In genomic region chr1:244941121-244941520, GRCh38 we compare ENCODE assay signal across 13 cellular contexts.
DNase-seq lines count a peak whose midpoint lies in the region; ATAC-seq lines count a peak whose summit lies in the region.
"Had no signal": no experiment of that assay in that cellular context is flagged by ENCODE, and none has a peak within 500 bp of the region (broad histone marks: within the 10 kb centered on the region; RNA-seq: fewer than 3 reads in every experiment).

No MANE protein-coding gene starts in this region.

- H3K27me3 ChIP-seq in SJCRH30: no peaks in the 10 kb centered on the region

- peak overlapping the region; percentile 93 for H3K27ac Mint-ChIP-seq in stimulated activated memory B cell treated with anti-CD40 and anti-IgM and Interleukin-4, amounts not matched to agents 10 μg/mL and 1 μg/mL and 100 μg/mL, for 72 hours

- H3K4me1 ChIP-seq in SJCRH30: no peaks in the 10 kb centered on the region

- H3K4me3 ChIP-seq in SJCRH30: no peak overlapping the region

- no peaks in the 10 kb centered on the region for H3K9me3 Mint-ChIP-seq in stimulated activated memory B cell treated with anti-CD40 and anti-IgM and Interleukin-4, amounts not matched to agents 10 μg/mL and 1 μg/mL and 100 μg/mL, for 72 hours

- H3K27me3 Mint-ChIP-seq in stimulated activated memory B cell treated with anti-CD40 and anti-IgM and Interleukin-4, amounts not matched to agents 10 μg/mL and 1 μg/mL and 100 μg/mL, for 72 hours: no peaks in the 10 kb centered on the region

- intact Hi-C loops in sciatic nerve (cut with DNase I): no loop called here

- ATAC-seq in GM19023 (IDR thresholded peaks at IDR 0.05; ENCODE audit: unreplicated experiment) (peak; percentile 92), GM21717 (IDR thresholded peaks at IDR 0.05; ENCODE audit: unreplicated experiment) (peak; percentile 79), HG03139 (IDR thresholded peaks at IDR 0.05; ENCODE audit: unreplicated experiment) (peak; percentile 71), sciatic nerve (no peak)
- ATAC-seq in stimulated activated memory B cell treated with anti-CD40 and anti-IgM and Interleukin-4, amounts not matched to agents 10 μg/mL and 1 μg/mL and 100 μg/mL, for 72 hours: peak; percentile 95
- ATAC-seq: HCT116, SK-N-SH treated with all-trans-retinoic acid at 6 μM for 48 hours had no signal

- no peak for DNase-seq in SJCRH30
- no peak for DNase-seq in sciatic nerve (ENCODE audit: low spot score)
- DNase-seq in NCI-H2171 treated with DMSO at 0.1 percent for 48 hours (lab: John Stamatoyannopoulos, UW): no peak
- DNase-seq: effector memory CD4-positive, alpha-beta T cell; hippocampal formation; NCI-H69; retina had no signal

- no peaks in the 10 kb centered on the region for H3K36me3 Mint-ChIP-seq in stimulated activated memory B cell treated with anti-CD40 and anti-IgM and Interleukin-4, amounts not matched to agents 10 μg/mL and 1 μg/mL and 100 μg/mL, for 72 hours

- no peaks in the 10 kb centered on the region for H3K9me3 ChIP-seq in SJCRH30 (replicated peaks)

- H3K4me3 Mint-ChIP-seq in stimulated activated memory B cell treated with anti-CD40 and anti-IgM and Interleukin-4, amounts not matched to agents 10 μg/mL and 1 μg/mL and 100 μg/mL, for 72 hours: no peak overlapping the region

- H3K27ac ChIP-seq in SJCRH30: no peak overlapping the region

- H3K36me3 ChIP-seq in SJCRH30: no peaks in the 10 kb centered on the region

- peaks cover 39% of the 10 kb centered on the region for H3K4me1 Mint-ChIP-seq in stimulated activated memory B cell treated with anti-CD40 and anti-IgM and Interleukin-4, amounts not matched to agents 10 μg/mL and 1 μg/mL and 100 μg/mL, for 72 hours
